In the genomic region with DNA sequence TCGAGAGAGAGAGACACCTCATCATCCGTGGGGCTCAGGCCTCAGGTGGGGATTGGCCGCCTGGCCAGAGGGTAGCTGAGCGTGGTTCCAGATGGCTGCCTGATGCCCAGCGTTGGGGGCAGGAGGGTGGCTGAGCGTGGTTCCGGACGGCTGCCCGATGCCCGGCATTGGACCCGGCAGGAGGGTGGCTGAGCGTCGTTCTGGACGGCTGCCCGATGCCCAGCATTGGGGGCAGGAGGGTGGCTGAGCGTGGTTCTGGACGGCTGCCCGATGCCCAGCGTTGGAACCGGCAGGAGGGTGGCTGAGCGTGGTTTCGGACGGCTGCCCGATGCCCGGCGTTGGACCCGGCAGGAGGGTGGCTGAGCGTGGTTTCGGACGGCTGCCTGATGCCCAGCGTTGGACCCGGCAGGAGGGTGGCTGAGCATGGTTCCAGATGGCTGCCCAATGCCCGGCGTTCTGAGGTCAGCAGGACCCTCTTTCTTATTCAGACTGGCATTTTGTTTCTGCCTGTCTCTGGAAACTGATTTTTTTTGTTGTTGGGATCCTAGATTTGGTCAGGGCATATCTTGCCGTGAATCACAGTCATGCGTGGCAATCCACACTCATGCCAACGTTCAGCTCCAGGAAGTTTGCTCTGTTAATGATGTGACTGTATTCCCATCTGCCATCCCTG, we compare ENCODE assay signal across 21 cellular contexts. TPM values are rescaled to one million over a fixed set of nuclear protein-coding genes. Genes with fewer than 3 reads are reported as not detected.
A peak's percentile ranks its signal among the peaks of the same experiment; 100 is the strongest.
DNase-seq lines count a peak whose midpoint lies in the region; ATAC-seq, FAIRE-seq and TF ChIP-seq lines count a peak whose summit lies in the region.
"Had no signal": no experiment of that assay in that cellular context is flagged by ENCODE, and none has a peak within 500 bp of the region (broad histone marks: within the 10 kb centered on the region; RNA-seq: fewer than 3 reads in every experiment).

No MANE protein-coding gene starts in this region.

- peaks cover 6 to 71% of the 10 kb centered on the region in 2 experiments for H3K27me3 ChIP-seq in HepG2 (ENCODE audit: control insufficient read depth in 1 of 2, insufficient read depth in 2 of 2, low read length in 2 of 2)
- peaks cover 0 to 5% of the 10 kb centered on the region in 2 donors for H3K27me3 ChIP-seq in right lobe of liver
- no peaks in the 10 kb centered on the region for H3K27me3 ChIP-seq in RWPE2 (ENCODE audit: insufficient read depth, poor library complexity, severe bottlenecking)

- ATAC-seq in HepG2 (no peak), right lobe of liver (no peak), RWPE2 (ENCODE audit: low read depth) (no peak), HG03442 (IDR thresholded peaks at IDR 0.05; ENCODE audit: unreplicated experiment) (no peak)
- no peak for ATAC-seq in activated CD8-positive, alpha-beta T cell treated with anti-CD3 and anti-CD28 coated beads, Interleukin-2, amount 10 ng/mL, durations not matched to agents 7 days and 5 days
- ATAC-seq: A549 had no signal

- H3K36me3 Mint-ChIP-seq in activated CD8-positive, alpha-beta T cell treated with anti-CD3 and anti-CD28 coated beads, Interleukin-2, amount 10 ng/mL, durations not matched to agents 7 days and 5 days (ENCODE audit: low read depth) = no peaks in the 10 kb centered on the region
- H3K36me3 Mint-ChIP-seq: IgD-negative memory B cell had no signal

- H3K9me3 ChIP-seq in HepG2 (ENCODE audit: low read length) (no peaks in the 10 kb centered on the region), right lobe of liver (no peaks in the 10 kb centered on the region), RWPE2 (ENCODE audit: severe bottlenecking) (no peaks in the 10 kb centered on the region), kidney (ENCODE audit: control insufficient read depth in 1 of 2, low read length in 2 of 2) (no peaks in the 10 kb centered on the region)
- H3K9me3 ChIP-seq: A549 had no signal

- TF ChIP-seq CTCF in HepG2 (CRISPR knock-in tag; IDR thresholded peaks at IDR 0.05) (no peak), right lobe of liver (IDR thresholded peaks at IDR 0.05) (no peak), RWPE2 (IDR thresholded peaks at IDR 0.05; ENCODE audit: poor library complexity, severe bottlenecking) (no peak), kidney (IDR thresholded peaks at IDR 0.05; ENCODE audit: borderline replicate concordance, extremely low read depth, insufficient read depth) (no peak)

- no peak overlapping the region for H3K27ac ChIP-seq in HepG2 (ENCODE audit: extremely low read length, insufficient read depth, low read length)
- no peak overlapping the region for H3K27ac ChIP-seq in right lobe of liver
- H3K27ac ChIP-seq in RWPE2 (ENCODE audit: poor library complexity, severe bottlenecking) = no peak overlapping the region
- no peak overlapping the region for H3K27ac ChIP-seq in kidney (ENCODE audit: low read depth in 2 of 2, low read length in 2 of 2)
- H3K27ac ChIP-seq: A549, C4-2B had no signal

- no peak overlapping the region for H2AFZ ChIP-seq in HepG2 (ENCODE audit: low read length)

- in situ Hi-C loops in HepG2 (cut with HindIII; ENCODE audit: extremely low pct_ligation_motif_present, low pct_unique_long_range_greater_than_20kb) = no loop called here

- no peak overlapping the region for H3K9ac ChIP-seq in HepG2 (ENCODE audit: insufficient read depth, low read depth, low read length)
- H3K9ac ChIP-seq in kidney (ENCODE audit: low read length in 2 of 2) = no peak overlapping the region

- H3K4me2 ChIP-seq in HepG2 (ENCODE audit: low read depth, low read length) = no peak overlapping the region
- H3K4me2 ChIP-seq: A549 had no signal

- POLR2A ChIA-PET in HepG2 (lab: Yijun Ruan, JAX) = no interaction called here
- POLR2A ChIA-PET in activated CD8-positive, alpha-beta T cell treated with anti-CD3 and anti-CD28 coated beads, Interleukin-2, amount 10 ng/mL, durations not matched to agents 7 days and 5 days (lab: Charles Lee) = no interaction called here

- no peak overlapping the region for H3K4me3 Mint-ChIP-seq in activated CD8-positive, alpha-beta T cell treated with anti-CD3 and anti-CD28 coated beads, Interleukin-2, amount 10 ng/mL, durations not matched to agents 7 days and 5 days
- H3K4me3 Mint-ChIP-seq: H9, IgD-negative memory B cell had no signal

- peaks cover 4% of the 10 kb centered on the region for H3K4me1 Mint-ChIP-seq in activated CD8-positive, alpha-beta T cell treated with anti-CD3 and anti-CD28 coated beads, Interleukin-2, amount 10 ng/mL, durations not matched to agents 7 days and 5 days (ENCODE audit: low read depth)

- FAIRE-seq in HepG2 (lab: Jason Lieb, UNC) (no peak), kidney (lab: Jason Lieb, UNC) (no peak)
- FAIRE-seq: A549, GM12891, GM18507 had no signal

- H3K79me2 ChIP-seq in HepG2 (ENCODE audit: insufficient read depth, low read length) = no peaks in the 10 kb centered on the region

- H4K20me1 ChIP-seq in HepG2 (ENCODE audit: insufficient read depth, low read length) = peaks cover 3% of the 10 kb centered on the region; the same call in 1 of the 2 replicates

- H3K36me3 ChIP-seq in HepG2 (replicated peaks in 1 of 2; ENCODE audit: control insufficient read depth in 1 of 2, insufficient read depth in 2 of 2, low read length in 2 of 2) (no peaks in the 10 kb centered on the region), right lobe of liver (no peaks in the 10 kb centered on the region), RWPE2 (ENCODE audit: low read depth) (no peaks in the 10 kb centered on the region), kidney (ENCODE audit: control insufficient read depth in 1 of 2, insufficient read depth in 2 of 2, low read length in 2 of 2) (no peaks in the 10 kb centered on the region)

- BruUV-seq in HepG2 (replicated peaks; lab: Mats Ljungman, UMichigan) = no TSS peak

- DNase-seq in HepG2 (ENCODE audit: low spot score) = no peak
- DNase-seq in right lobe of liver = no peak
- peak; percentile 42 for DNase-seq in RWPE2 (ENCODE audit: low spot score)
- DNase-seq in kidney = peak; percentile 90
- no peak for DNase-seq in activated CD8-positive, alpha-beta T cell treated with anti-CD3 and anti-CD28 coated beads, Interleukin-2, amount 10 ng/mL, durations not matched to agents 7 days and 5 days
- no peak for DNase-seq in stimulated activated CD4-positive, alpha-beta T cell treated with anti-CD3 and anti-CD28 coated beads, Interleukin-1b, Interleukin-23, amount 100 ng/mL, for 48 hours
- DNase-seq: DMS 273 treated with DMSO at 0.1 percent for 48 hours, GF-D8, H9, NCI-H1436, NCI-H2029, NCI-H774, Right ventricle myocardium superior had no signal

- no peak overlapping the region for H3K27ac Mint-ChIP-seq in activated CD8-positive, alpha-beta T cell treated with anti-CD3 and anti-CD28 coated beads, Interleukin-2, amount 10 ng/mL, durations not matched to agents 7 days and 5 days
- H3K27ac Mint-ChIP-seq: IgD-negative memory B cell had no signal

- CTCF ChIA-PET in HepG2 (lab: Yijun Ruan, JAX; ENCODE audit: low intra/inter-chr PET ratio, low total read pairs) = interaction anchor here (0.7 kb wide), 1 partner anchor 28 kb away, joined by 3 read pairs; no protein-coding TSS in a partner anchor
- CTCF ChIA-PET in activated CD8-positive, alpha-beta T cell treated with anti-CD3 and anti-CD28 coated beads, Interleukin-2, amount 10 ng/mL, durations not matched to agents 7 days and 5 days (lab: Charles Lee) = no interaction called here

- peaks cover 18% of the 10 kb centered on the region for H3K27me3 Mint-ChIP-seq in activated CD8-positive, alpha-beta T cell treated with anti-CD3 and anti-CD28 coated beads, Interleukin-2, amount 10 ng/mL, durations not matched to agents 7 days and 5 days (ENCODE audit: low read depth)

- WGBS in HepG2 (ENCODE audit: low lambda C conversion rate) = 40% methylated on average over 20 of the region's 37 CpGs
- WGBS in right lobe of liver (ENCODE audit: insufficient coverage, low coverage, low lambda C conversion rate, missing lambda C conversion rate) = 60% methylated on average over 5 of the region's 37 CpGs

- H3K9me3 Mint-ChIP-seq in activated CD8-positive, alpha-beta T cell treated with anti-CD3 and anti-CD28 coated beads, Interleukin-2, amount 10 ng/mL, durations not matched to agents 7 days and 5 days (ENCODE audit: insufficient read depth) = peaks cover 6% of the 10 kb centered on the region

- TF ChIP-seq RAD21 in HepG2 (CRISPR knock-in tag; IDR thresholded peaks at IDR 0.05) = no peak

- peaks cover 2% of the 10 kb centered on the region for H3K4me1 ChIP-seq in HepG2 (ENCODE audit: insufficient read depth, low read length)
- H3K4me1 ChIP-seq in right lobe of liver = no peaks in the 10 kb centered on the region
- H3K4me1 ChIP-seq in RWPE2 (ENCODE audit: insufficient read depth, poor library complexity, severe bottlenecking) = peaks cover 34% of the 10 kb centered on the region
- peaks cover 13 to 39% of the 10 kb centered on the region in 2 donors for H3K4me1 ChIP-seq in kidney (ENCODE audit: control insufficient read depth in 1 of 2, insufficient read depth in 1 of 2, low read depth in 1 of 2, low read length in 2 of 2)

- TF ChIP-seq EP300 in HepG2 (IDR thresholded peaks at IDR 0.05; ENCODE audit: low read depth in 2 of 2, low read length in 2 of 2) (no peak), HepG2 (CRISPR knock-in tag; IDR thresholded peaks at IDR 0.05; ENCODE audit: borderline replicate concordance) (no peak)

- H3K4me3 ChIP-seq in HepG2 (replicated peaks in 1 of 3; ENCODE audit: insufficient read depth in 1 of 3, low read depth in 2 of 3, low read length in 3 of 3) (no peak overlapping the region), right lobe of liver (no peak overlapping the region), RWPE2 (ENCODE audit: severe bottlenecking) (no peak overlapping the region), kidney (ENCODE audit: low read length in 2 of 2) (no peak overlapping the region)
- H3K4me3 ChIP-seq: A549 had no signal

- intact Hi-C loops in HepG2 (cut with micrococcal nuclease; ENCODE audit: unreplicated experiment) (no loop called here), right lobe of liver (cut with DNase I) (no loop called here), kidney (cut with DNase I) (no loop called here)

- TF ChIP-seq POLR2A in HepG2 (IDR thresholded peaks at IDR 0.05; ENCODE audit: insufficient read depth in 1 of 2, low read depth in 2 of 2, low read length in 2 of 2) = no peak
- no peak for TF ChIP-seq POLR2A in right lobe of liver (IDR thresholded peaks at IDR 0.05)

RNA-seq across cellular contexts. Expression of gene GALNT9, which starts 40.7 kb away (rescaled TPM):
- total RNA-seq in HepG2 (2016; rRNA removed; fragmentation: Illumina TruSeq; extraction: Trizol) (0.04 TPM in 1 of 2 replicates, not detected in the other), right lobe of liver (not detected), kidney (20.7 TPM)
- total RNA-seq in HepG2 (2016; cell fraction: cytosol; rRNA removed; fragmentation: Illumina TruSeq; extraction: Trizol; ENCODE audit: low read depth) = not detected in 2 replicates
- not detected in 2 replicates for total RNA-seq in HepG2 (2016; cell fraction: insoluble cytoplasmic fraction; rRNA removed; fragmentation: Illumina TruSeq; extraction: Trizol)
- total RNA-seq in HepG2 (2016; cell fraction: membrane; rRNA removed; fragmentation: Illumina TruSeq; extraction: Trizol) = 0.09 TPM in 1 of 2 replicates, not detected in the other
- total RNA-seq in HepG2 (2016; cell fraction: nucleus; rRNA removed; fragmentation: Illumina TruSeq; extraction: Trizol) = not detected in 2 replicates
- polyA plus RNA-seq in HepG2 (2011; rRNA removed) (not detected in 2 replicates), kidney (ENCODE audit: insufficient read depth, low read depth, low replicate concordance) (4.8 TPM)
- polyA plus RNA-seq in HepG2 (2011; cell fraction: cytosol; rRNA removed) = not detected in 2 replicates
- not detected in 2 replicates for polyA plus RNA-seq in HepG2 (2011; cell fraction: nucleus; rRNA removed)
- polyA plus RNA-seq in HepG2 (2012) = not detected in 2 replicates
- not detected in 2 replicates for polyA plus RNA-seq in HepG2 (2016; cell fraction: cytosol; fragmentation: Illumina TruSeq; extraction: Trizol; ENCODE audit: low read depth)
- not detected in 2 replicates for polyA plus RNA-seq in HepG2 (2016; cell fraction: insoluble cytoplasmic fraction; fragmentation: Illumina TruSeq; extraction: Trizol; ENCODE audit: low read depth)
- polyA plus RNA-seq in HepG2 (2016; cell fraction: membrane; fragmentation: Illumina TruSeq; extraction: Trizol; ENCODE audit: low read depth) = not detected in 2 replicates
- not detected in 2 replicates for polyA plus RNA-seq in HepG2 (2016; cell fraction: nucleus; fragmentation: Illumina TruSeq; extraction: Trizol; ENCODE audit: insufficient read depth, low read depth)
- 10.1 TPM in 1 of 2 replicates, not detected in the other for polyA minus RNA-seq in HepG2 (2011; rRNA and poly(A)+ RNA removed; ENCODE audit: low replicate concordance)
- not detected in 2 replicates for polyA minus RNA-seq in HepG2 (2011; cell fraction: cytosol; rRNA and poly(A)+ RNA removed)
- polyA minus RNA-seq in HepG2 (2011; cell fraction: nucleus; rRNA and poly(A)+ RNA removed) = not detected in 2 replicates
- not detected for total RNA-seq in activated CD8-positive, alpha-beta T cell treated with anti-CD3 and anti-CD28 coated beads, Interleukin-2, amount 10 ng/mL, durations not matched to agents 7 days and 5 days
- total RNA-seq: HT1080, NCI-H460, Right ventricle myocardium superior had no signal

Comparison
In these comparisons a context has a peak if more than half of its experiments do, and no peak if none do; other contexts are left out.
1. DNase-seq: peak in RWPE2 (single experiment) and kidney (single experiment); none in HepG2 (single experiment), right lobe of liver (0 of 3), activated CD8-positive, alpha-beta T cell treated with anti-CD3 and anti-CD28 coated beads, Interleukin-2, amount 10 ng/mL, durations not matched to agents 7 days and 5 days (single experiment) and stimulated activated CD4-positive, alpha-beta T cell treated with anti-CD3 and anti-CD28 coated beads, Interleukin-1b, Interleukin-23, amount 100 ng/mL, for 48 hours (single experiment).
2. RNA of gene GALNT9, which starts 40.7 kb away (total RNA-seq): 20.7 TPM in kidney (single experiment); 0.04 to 0.09 TPM in HepG2, not detected in right lobe of liver and not detected in activated CD8-positive, alpha-beta T cell treated with anti-CD3 and anti-CD28 coated beads, Interleukin-2, amount 10 ng/mL, durations not matched to agents 7 days and 5 days; every median in the first group is over 10 times any median in the second.